14 cellular contexts compared by ENCODE assay signal in genomic region chr2:240733803-240734495, GRCh38. TPM values are rescaled to one million over a fixed set of nuclear protein-coding genes. Genes with fewer than 3 reads are reported as not detected.
DNase-seq lines count a peak whose midpoint lies in the region; ATAC-seq, FAIRE-seq and TF ChIP-seq lines count a peak whose summit lies in the region.
"Had no signal": no experiment of that assay in that cellular context is flagged by ENCODE, and none has a peak within 500 bp of the region (broad histone marks: within the 10 kb centered on the region; RNA-seq: fewer than 3 reads in every experiment).

No MANE protein-coding gene starts in this region.

- no peaks in the 10 kb centered on the region for H3K36me3 Mint-ChIP-seq in endodermal cell (ENCODE audit: low read depth)

- intact Hi-C loops in pancreas (cut with DNase I) = no loop called here

- H3K27ac Mint-ChIP-seq in endodermal cell = peak overlapping the region; percentile 39

- DNase-seq in stimulated activated CD4-positive, alpha-beta T cell treated with anti-CD3 and anti-CD28 coated beads, Interleukin-4, amount 100 ng/mL, for 24 hours = peak; percentile 10
- no peak for DNase-seq in stimulated activated CD4-positive, alpha-beta T cell treated with anti-CD3 and anti-CD28 coated beads, Interleukin-4, amount 100 ng/mL, for 4 hours
- DNase-seq in RPMI7951 (ENCODE audit: low read depth) = peak; percentile 10
- DNase-seq in endodermal cell = no peak
- DNase-seq in NCI-H1930 (lab: John Stamatoyannopoulos, UW) = no peak
- no peak for DNase-seq in GM12892 (ENCODE audit: insufficient read length)
- DNase-seq in pancreas = no peak
- no peak for DNase-seq in urothelium cell line (ENCODE audit: low spot score)
- DNase-seq: activated gamma-delta T cell; effector CD4-positive, alpha-beta T cell; NCI-H187 treated with DMSO at 0.1 percent for 48 hours had no signal

- no peaks in the 10 kb centered on the region for H3K27me3 Mint-ChIP-seq in endodermal cell (ENCODE audit: insufficient read depth)

- H3K4me1 ChIP-seq in endodermal cell (ENCODE audit: control insufficient read depth, insufficient read depth, low read length) (no peaks in the 10 kb centered on the region), pancreas (no peaks in the 10 kb centered on the region)
- H3K4me1 ChIP-seq: HAP-1 had no signal

- no peaks in the 10 kb centered on the region for H3K4me1 Mint-ChIP-seq in endodermal cell

- TF ChIP-seq CTCF in endodermal cell (conservative IDR thresholded peaks at IDR 0.05) (peak; percentile 63), pancreas (IDR thresholded peaks at IDR 0.05) (no peak)

- no peaks in the 10 kb centered on the region for H3K9me3 Mint-ChIP-seq in endodermal cell

- no peak for TF ChIP-seq POLR2A in GM12892 (IDR thresholded peaks at IDR 0.05; ENCODE audit: low read depth, low read length)

- H3K4me3 Mint-ChIP-seq in endodermal cell = no peak overlapping the region

- WGBS in endodermal cell (ENCODE audit: insufficient coverage in 1 of 2, insufficient read length in 1 of 2), 2 experiments = 92 to 93% methylated on average over 19 to 24 of the region's 24 CpGs
- WGBS in pancreas, 2 donors = 87 to 88% methylated on average over 21 to 24 of the region's 24 CpGs

- FAIRE-seq in GM12892 (lab: Jason Lieb, UNC) (no peak), pancreas (lab: Jason Lieb, UNC) (no peak), urothelium cell line (lab: Jason Lieb, UNC) (no peak)

- H3K9ac ChIP-seq in endodermal cell (ENCODE audit: extremely low read depth, low read length, poor library complexity, severe bottlenecking) = no peak overlapping the region

- no peak for ATAC-seq in pancreas

- no peaks in the 10 kb centered on the region for H3K9me3 ChIP-seq in endodermal cell (ENCODE audit: control insufficient read depth, low read length)
- H3K9me3 ChIP-seq in pancreas = no peaks in the 10 kb centered on the region
- H3K9me3 ChIP-seq: HAP-1, thoracic aorta had no signal

- H3K36me3 ChIP-seq in endodermal cell (ENCODE audit: control insufficient read depth, insufficient read depth, low read length) (no peaks in the 10 kb centered on the region), pancreas (peaks cover 0 to 6% (median 0%) of the 10 kb centered on the region in 3 donors)
- H3K36me3 ChIP-seq: thoracic aorta had no signal

- no peaks in the 10 kb centered on the region for H3K27me3 ChIP-seq in endodermal cell (ENCODE audit: control insufficient read depth, insufficient read depth, low read length, poor library complexity, severe bottlenecking)
- no peaks in the 10 kb centered on the region for H3K27me3 ChIP-seq in pancreas

- H3K4me3 ChIP-seq in endodermal cell (ENCODE audit: low read length) (no peak overlapping the region), pancreas (no peak overlapping the region)
- H3K4me3 ChIP-seq: HAP-1, thoracic aorta had no signal

- no peak overlapping the region for H3K27ac ChIP-seq in endodermal cell (ENCODE audit: low read depth, low read length)
- H3K27ac ChIP-seq in pancreas = no peak overlapping the region
- H3K27ac ChIP-seq: thoracic aorta had no signal

RNA-seq across cellular contexts. Expression of gene AQP12A, which starts 42.3 kb away (rescaled TPM):
- total RNA-seq in RPMI7951 (2014; rRNA removed; shearing (Covaris generic)) = not detected in 2 replicates
- not detected for total RNA-seq in endodermal cell
- polyA plus RNA-seq in endodermal cell (2013, experiment 1 of 2) = not detected
- polyA plus RNA-seq in endodermal cell (2013, experiment 2 of 2) = not detected
- polyA plus RNA-seq in GM12892 (2012; ENCODE audit: missing spikeins) = not detected
- total RNA-seq in pancreas = 100 to 1,000 TPM in 4 of 6 donors, 10 to 100 TPM in 2; 46.6 to 163 (median 104) TPM
- 100 to 1,000 TPM; 284 to 744 TPM for polyA plus RNA-seq in pancreas
- total RNA-seq: thoracic aorta had no signal
- polyA plus RNA-seq: neural cell had no signal

RNA-seq across cellular contexts. Expression of gene AQP12B, which starts 51.3 kb away (rescaled TPM):
- not detected in 2 replicates for total RNA-seq in RPMI7951 (2014; rRNA removed; shearing (Covaris generic))
- total RNA-seq in endodermal cell (not detected), pancreas (100 to 1,000 TPM in 4 of 6 donors, 10 to 100 TPM in 2; 54.2 to 240 (median 132) TPM)
- not detected for polyA plus RNA-seq in endodermal cell (2013, experiment 1 of 2)
- not detected for polyA plus RNA-seq in endodermal cell (2013, experiment 2 of 2)
- not detected for polyA plus RNA-seq in GM12892 (2012; ENCODE audit: missing spikeins)
- polyA plus RNA-seq in pancreas = 100 to 1,000 TPM; 158 to 217 TPM
- total RNA-seq: thoracic aorta had no signal
- polyA plus RNA-seq: neural cell had no signal

Comparison
In these comparisons a context has a peak if more than half of its experiments do, and no peak if none do; other contexts are left out.
1. DNase-seq: peak in stimulated activated CD4-positive, alpha-beta T cell treated with anti-CD3 and anti-CD28 coated beads, Interleukin-4, amount 100 ng/mL, for 24 hours (single experiment) and RPMI7951 (single experiment); none in stimulated activated CD4-positive, alpha-beta T cell treated with anti-CD3 and anti-CD28 coated beads, Interleukin-4, amount 100 ng/mL, for 4 hours (0 of 2), endodermal cell (single experiment), NCI-H1930 (0 of 2), GM12892 (single experiment), pancreas (0 of 6) and urothelium cell line (single experiment).
2. RNA of gene AQP12A, which starts 42.3 kb away (total RNA-seq): 46.6 to 163 TPM in pancreas; not detected in endodermal cell and not detected in RPMI7951; every median in the first group is over 10 times any median in the second.
3. RNA of gene AQP12B, which starts 51.3 kb away (total RNA-seq): 54.2 to 240 TPM in pancreas; not detected in endodermal cell and not detected in RPMI7951; every median in the first group is over 10 times any median in the second.